In genomic region chr12:101527682-101528081, GRCh38 we compare ENCODE assay signal across 1 cellular context.
TF ChIP-seq lines count a peak whose summit lies in the region.

No MANE protein-coding gene starts in this region.

TF ChIP-seq in GM23338, 12 proteins besides CTCF, POLR2A, EP300 and RAD21 (continued from another document):
- TF ChIP-seq ZNF462 (CRISPR knock-in tag; IDR thresholded peaks at IDR 0.05) (no peak), REST (IDR thresholded peaks at IDR 0.05; ENCODE audit: unreplicated experiment) (no peak), POLR2AphosphoS5 (IDR thresholded peaks at IDR 0.05; ENCODE audit: low read depth) (no peak), ZNF331 (CRISPR knock-in tag; IDR thresholded peaks at IDR 0.05; ENCODE audit: low read depth) (no peak), EZH2 (IDR thresholded peaks at IDR 0.05; ENCODE audit: low read depth, unreplicated experiment) (no peak)
TF ChIP-seq in GM23338: peak in this region for 0.
